Comparison of ENCODE assay signal across 8 cellular contexts in the genomic region with DNA sequence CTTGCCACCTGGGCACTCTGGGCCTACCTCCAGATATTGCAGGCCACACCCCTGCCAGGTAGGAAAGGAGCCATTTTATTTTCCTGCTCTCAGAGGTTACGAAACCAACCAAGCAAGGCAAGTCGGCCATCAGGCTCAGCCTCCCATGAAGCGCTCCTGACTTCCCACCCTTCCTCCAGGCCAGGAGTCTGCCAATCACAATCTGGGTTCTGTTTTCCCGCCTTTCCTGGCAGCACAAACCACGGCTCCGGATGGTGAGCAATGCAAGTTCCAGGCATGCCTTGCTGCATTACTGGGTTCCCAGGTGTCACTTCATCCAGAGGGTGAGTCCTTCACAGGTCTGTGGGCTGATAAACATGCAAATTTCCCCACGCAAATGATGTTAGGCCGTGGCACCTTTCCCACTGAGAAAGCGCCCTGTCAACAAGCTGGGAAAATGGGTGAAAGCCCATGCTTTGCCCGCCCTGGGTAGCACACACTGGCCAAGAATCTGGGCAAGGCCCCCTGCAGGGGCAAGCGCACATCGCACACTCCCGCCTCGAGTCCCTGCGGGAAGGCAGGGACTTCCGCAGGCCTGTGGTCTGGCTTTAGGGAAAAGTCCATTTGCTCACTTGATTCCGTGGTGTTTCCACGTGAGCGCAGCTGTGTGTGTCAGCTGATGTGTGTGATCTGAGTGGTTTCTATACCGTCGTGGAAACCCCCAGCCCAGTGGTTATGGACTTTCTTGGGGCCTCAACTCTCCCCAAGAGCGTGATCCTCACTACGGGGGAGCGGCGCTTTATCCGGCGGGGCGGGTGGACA.
DNase-seq lines count a peak whose midpoint lies in the region; ATAC-seq and TF ChIP-seq lines count a peak whose summit lies in the region.

No MANE protein-coding gene starts in this region.

- intact Hi-C loops in psoas muscle (cut with DNase I) = no loop called here
- intact Hi-C loops in activated T-helper 1 cell treated with anti-CD3 and anti-CD28 coated beads, Interleukin-12 subunit alpha, Interleukin-12 subunit beta, Interleukin-2, Interleukin-4 antibody, amounts not matched to agents 30 ng/mL and 10 ng/mL and 1 ng/mL, durations not matched to agents 14 hours and 24 hours and 36 hours (cut with micrococcal nuclease) = no loop called here

- WGBS in psoas muscle, 3 donors = 76 to 80% (median 78%) methylated on average over 28 of the region's 28 CpGs

- H3K36me3 ChIP-seq in GM06990 (ENCODE audit: control insufficient read depth, insufficient read depth, low read length) (no peaks in the 10 kb centered on the region), psoas muscle (ENCODE audit: insufficient read depth in 1 of 2, low read depth in 1 of 2) (no peaks in the 10 kb centered on the region)

- peaks cover 55% of the 10 kb centered on the region for H3K4me1 ChIP-seq in psoas muscle

- no peak overlapping the region for H3K27ac Mint-ChIP-seq in activated T-helper 1 cell treated with anti-CD3 and anti-CD28 coated beads, Interleukin-12 subunit alpha, Interleukin-12 subunit beta, Interleukin-2, Interleukin-4 antibody, amounts not matched to agents 30 ng/mL and 10 ng/mL and 1 ng/mL, durations not matched to agents 14 hours and 24 hours and 36 hours

- no peaks in the 10 kb centered on the region for H3K9me3 ChIP-seq in psoas muscle

- no peak overlapping the region for H3K4me3 ChIP-seq in GM06990 (replicated peaks; ENCODE audit: low read depth, low read length)
- H3K4me3 ChIP-seq in psoas muscle = no peak overlapping the region

- DNase-seq in GM06990 (ENCODE audit: extremely low read depth, insufficient read length) = peak; percentile 29
- peak; percentile 88 for DNase-seq in NCI-H226
- peak; percentile 32 for DNase-seq in fibroblast of gingiva (ENCODE audit: low read depth)
- DNase-seq in psoas muscle = peak; percentile 39 to 71
- no peak for DNase-seq in activated T-helper 1 cell treated with anti-CD3 and anti-CD28 coated beads, Interleukin-12 subunit alpha, Interleukin-12 subunit beta, Interleukin-2, Interleukin-4 antibody, amounts not matched to agents 30 ng/mL and 10 ng/mL and 1 ng/mL, durations not matched to agents 14 hours and 24 hours and 36 hours (ENCODE audit: low spot score)
- DNase-seq in COR-L47 (lab: John Stamatoyannopoulos, UW) = no peak
- no peak for DNase-seq in UCSD-AML1 (lab: John Stamatoyannopoulos, UW; ENCODE audit: unreplicated experiment)

- TF ChIP-seq CTCF in GM06990 (IDR thresholded peaks at IDR 0.05; ENCODE audit: insufficient read depth, low read length, poor library complexity, severe bottlenecking) (no peak), psoas muscle (IDR thresholded peaks at IDR 0.05) (peak; percentile 13)

- peaks cover 5% of the 10 kb centered on the region for H3K4me1 Mint-ChIP-seq in activated T-helper 1 cell treated with anti-CD3 and anti-CD28 coated beads, Interleukin-12 subunit alpha, Interleukin-12 subunit beta, Interleukin-2, Interleukin-4 antibody, amounts not matched to agents 30 ng/mL and 10 ng/mL and 1 ng/mL, durations not matched to agents 14 hours and 24 hours and 36 hours (ENCODE audit: low read depth)

- H3K9me3 Mint-ChIP-seq in activated T-helper 1 cell treated with anti-CD3 and anti-CD28 coated beads, Interleukin-12 subunit alpha, Interleukin-12 subunit beta, Interleukin-2, Interleukin-4 antibody, amounts not matched to agents 30 ng/mL and 10 ng/mL and 1 ng/mL, durations not matched to agents 14 hours and 24 hours and 36 hours = no peaks in the 10 kb centered on the region

- ATAC-seq in psoas muscle (peak in 3 of 4 donors; percentile 8 to 48 (median 14)), GM19395 (IDR thresholded peaks at IDR 0.05; ENCODE audit: unreplicated experiment) (no peak)

- peak overlapping the region; percentile 74 for H3K27ac ChIP-seq in psoas muscle

- peaks cover 50% of the 10 kb centered on the region for H3K27me3 Mint-ChIP-seq in activated T-helper 1 cell treated with anti-CD3 and anti-CD28 coated beads, Interleukin-12 subunit alpha, Interleukin-12 subunit beta, Interleukin-2, Interleukin-4 antibody, amounts not matched to agents 30 ng/mL and 10 ng/mL and 1 ng/mL, durations not matched to agents 14 hours and 24 hours and 36 hours (ENCODE audit: insufficient read depth)

- H3K4me3 Mint-ChIP-seq in activated T-helper 1 cell treated with anti-CD3 and anti-CD28 coated beads, Interleukin-12 subunit alpha, Interleukin-12 subunit beta, Interleukin-2, Interleukin-4 antibody, amounts not matched to agents 30 ng/mL and 10 ng/mL and 1 ng/mL, durations not matched to agents 14 hours and 24 hours and 36 hours = no peak overlapping the region

- no peaks in the 10 kb centered on the region; the same call in none of the 2 replicates for H3K27me3 ChIP-seq in GM06990 (replicated peaks; ENCODE audit: control insufficient read depth, insufficient read depth, low read length)
- no peaks in the 10 kb centered on the region for H3K27me3 ChIP-seq in psoas muscle (ENCODE audit: insufficient read depth in 3 of 3, low read length in 2 of 3)

- H3K36me3 Mint-ChIP-seq in activated T-helper 1 cell treated with anti-CD3 and anti-CD28 coated beads, Interleukin-12 subunit alpha, Interleukin-12 subunit beta, Interleukin-2, Interleukin-4 antibody, amounts not matched to agents 30 ng/mL and 10 ng/mL and 1 ng/mL, durations not matched to agents 14 hours and 24 hours and 36 hours (ENCODE audit: low read depth) = no peaks in the 10 kb centered on the region

Comparison
In these comparisons a context has a peak if more than half of its experiments do, and no peak if none do; other contexts are left out.
1. DNase-seq: peak in GM06990 (single experiment), NCI-H226 (single experiment), fibroblast of gingiva (single experiment) and psoas muscle (2 of 2); none in activated T-helper 1 cell treated with anti-CD3 and anti-CD28 coated beads, Interleukin-12 subunit alpha, Interleukin-12 subunit beta, Interleukin-2, Interleukin-4 antibody, amounts not matched to agents 30 ng/mL and 10 ng/mL and 1 ng/mL, durations not matched to agents 14 hours and 24 hours and 36 hours (single experiment), COR-L47 (single experiment) and UCSD-AML1 (single experiment).